In the genomic region with DNA sequence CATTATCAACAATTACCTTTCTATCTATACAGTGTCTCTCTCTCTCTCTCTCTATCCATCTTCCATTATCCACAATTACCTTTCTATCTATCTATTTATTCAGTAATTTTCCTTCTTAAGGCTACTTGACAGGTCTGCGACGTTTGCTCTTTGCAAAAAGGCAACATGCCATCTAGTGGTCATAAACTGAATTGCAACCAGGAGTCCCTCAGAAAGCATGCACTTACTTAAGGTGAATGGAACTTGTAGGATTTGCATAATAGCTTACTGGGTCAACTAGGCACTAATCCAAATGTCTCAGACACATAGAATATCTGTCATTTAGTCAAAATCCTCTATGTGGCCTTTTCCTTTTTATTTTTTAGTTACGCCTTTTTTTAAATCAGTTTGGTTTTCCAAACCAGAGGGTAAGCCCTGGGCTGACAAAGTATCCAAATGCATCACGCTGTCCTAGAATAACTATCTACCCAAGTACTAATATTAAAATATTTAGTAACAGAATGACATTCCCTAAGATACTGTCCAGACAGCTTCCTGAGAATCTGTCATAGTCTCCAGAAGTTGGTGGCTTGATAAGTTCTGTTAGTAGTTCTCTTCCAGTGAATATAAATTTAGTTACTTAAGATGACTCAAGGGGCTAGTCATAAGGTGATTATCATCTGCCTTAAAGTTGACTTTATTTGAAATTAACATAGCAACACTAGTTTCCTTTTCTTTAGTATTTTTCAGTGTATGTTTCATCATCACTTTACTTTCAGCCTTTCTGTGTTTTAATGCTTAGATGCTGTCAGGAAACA, we compare ENCODE assay signal across 7 cellular contexts.
DNase-seq lines count a peak whose midpoint lies in the region; ATAC-seq and TF ChIP-seq lines count a peak whose summit lies in the region.

No MANE protein-coding gene starts in this region.

- no peaks in the 10 kb centered on the region for H3K27me3 ChIP-seq in HL-60 (ENCODE audit: insufficient read depth, poor library complexity, severe bottlenecking)
- H3K27me3 ChIP-seq in osteoblast (ENCODE audit: insufficient read depth, low read length), result no peaks in the 10 kb centered on the region

- TF ChIP-seq CTCF in HL-60 (IDR thresholded peaks at IDR 0.05; ENCODE audit: insufficient read depth, low read length), result peak; percentile 88
- TF ChIP-seq CTCF in osteoblast (IDR thresholded peaks at IDR 0.05; ENCODE audit: extremely low read depth, low read depth, low read length), result peak; percentile 95

- H4K20me1 ChIP-seq in osteoblast (ENCODE audit: insufficient read depth, low read length), result peaks cover 3% of the 10 kb centered on the region

- no peaks in the 10 kb centered on the region for H3K36me3 Mint-ChIP-seq in activated CD8-positive, alpha-beta T cell treated with anti-CD3 and anti-CD28 coated beads, Interleukin-2, amount 10 ng/mL, durations not matched to agents 7 days and 5 days (ENCODE audit: low read depth)

- H3K79me2 ChIP-seq in osteoblast (ENCODE audit: insufficient read depth, low read length), result no peaks in the 10 kb centered on the region

- POLR2A ChIA-PET in activated CD8-positive, alpha-beta T cell treated with anti-CD3 and anti-CD28 coated beads, Interleukin-2, amount 10 ng/mL, durations not matched to agents 7 days and 5 days (lab: Charles Lee), result no interaction called here

- no peaks in the 10 kb centered on the region for H3K27me3 Mint-ChIP-seq in activated CD8-positive, alpha-beta T cell treated with anti-CD3 and anti-CD28 coated beads, Interleukin-2, amount 10 ng/mL, durations not matched to agents 7 days and 5 days (ENCODE audit: low read depth)

- DNase-seq in GM04503 (ENCODE audit: low read depth) (peak; percentile 34), HL-60 (ENCODE audit: low read depth in 1 of 2, low spot score in 1 of 2) (peak; percentile 52 to 53), NCI-H526 (lab: John Stamatoyannopoulos, UW) (peak; percentile 91 to 94), foreskin melanocyte (peak; percentile 59), osteoblast (ENCODE audit: insufficient read length, low spot score, missing footprints) (no peak)
- peak; percentile 62 for DNase-seq in activated CD8-positive, alpha-beta T cell treated with anti-CD3 and anti-CD28 coated beads, Interleukin-2, amount 10 ng/mL, durations not matched to agents 7 days and 5 days

- peak; percentile 98 for ATAC-seq in GM21526 (IDR thresholded peaks at IDR 0.05; ENCODE audit: low FRiP score, unreplicated experiment)
- ATAC-seq in activated CD8-positive, alpha-beta T cell treated with anti-CD3 and anti-CD28 coated beads, Interleukin-2, amount 10 ng/mL, durations not matched to agents 7 days and 5 days, result no peak

- no peaks in the 10 kb centered on the region for H3K4me1 Mint-ChIP-seq in activated CD8-positive, alpha-beta T cell treated with anti-CD3 and anti-CD28 coated beads, Interleukin-2, amount 10 ng/mL, durations not matched to agents 7 days and 5 days (ENCODE audit: low read depth)

- H3K27ac Mint-ChIP-seq in activated CD8-positive, alpha-beta T cell treated with anti-CD3 and anti-CD28 coated beads, Interleukin-2, amount 10 ng/mL, durations not matched to agents 7 days and 5 days, result no peak overlapping the region

- no peak overlapping the region for H3K4me3 ChIP-seq in HL-60 (replicated peaks; ENCODE audit: insufficient read depth, low read length)
- H3K4me3 ChIP-seq in osteoblast (ENCODE audit: insufficient read depth, low read length), result no peak overlapping the region

- H3K4me2 ChIP-seq in osteoblast (ENCODE audit: insufficient read depth, low read length), result no peak overlapping the region

- peaks cover 2% of the 10 kb centered on the region for H3K9me3 ChIP-seq in osteoblast (ENCODE audit: low read depth, low read length)

- H3K9me3 Mint-ChIP-seq in activated CD8-positive, alpha-beta T cell treated with anti-CD3 and anti-CD28 coated beads, Interleukin-2, amount 10 ng/mL, durations not matched to agents 7 days and 5 days (ENCODE audit: insufficient read depth), result no peaks in the 10 kb centered on the region

- no peaks in the 10 kb centered on the region for H3K36me3 ChIP-seq in osteoblast (ENCODE audit: insufficient read depth, low read length)

- H3K27ac ChIP-seq in HL-60 (replicated peaks), result no peak overlapping the region
- H3K27ac ChIP-seq in osteoblast (ENCODE audit: low read depth, low read length), result no peak overlapping the region

- no peak overlapping the region for H2AFZ ChIP-seq in osteoblast (ENCODE audit: low read length)

- peaks cover 4% of the 10 kb centered on the region for H3K4me1 ChIP-seq in osteoblast (ENCODE audit: insufficient read depth, low read length)

- H3K4me3 Mint-ChIP-seq in activated CD8-positive, alpha-beta T cell treated with anti-CD3 and anti-CD28 coated beads, Interleukin-2, amount 10 ng/mL, durations not matched to agents 7 days and 5 days, result no peak overlapping the region

- CTCF ChIA-PET in activated CD8-positive, alpha-beta T cell treated with anti-CD3 and anti-CD28 coated beads, Interleukin-2, amount 10 ng/mL, durations not matched to agents 7 days and 5 days (lab: Charles Lee), result interaction anchor here (0.7 to 1.5 kb wide), 4 partner anchors 10 to 32 kb away, joined by 3 read pairs; no protein-coding TSS in a partner anchor
